ENCODE assay signal across 1 cellular context in the genomic region with DNA sequence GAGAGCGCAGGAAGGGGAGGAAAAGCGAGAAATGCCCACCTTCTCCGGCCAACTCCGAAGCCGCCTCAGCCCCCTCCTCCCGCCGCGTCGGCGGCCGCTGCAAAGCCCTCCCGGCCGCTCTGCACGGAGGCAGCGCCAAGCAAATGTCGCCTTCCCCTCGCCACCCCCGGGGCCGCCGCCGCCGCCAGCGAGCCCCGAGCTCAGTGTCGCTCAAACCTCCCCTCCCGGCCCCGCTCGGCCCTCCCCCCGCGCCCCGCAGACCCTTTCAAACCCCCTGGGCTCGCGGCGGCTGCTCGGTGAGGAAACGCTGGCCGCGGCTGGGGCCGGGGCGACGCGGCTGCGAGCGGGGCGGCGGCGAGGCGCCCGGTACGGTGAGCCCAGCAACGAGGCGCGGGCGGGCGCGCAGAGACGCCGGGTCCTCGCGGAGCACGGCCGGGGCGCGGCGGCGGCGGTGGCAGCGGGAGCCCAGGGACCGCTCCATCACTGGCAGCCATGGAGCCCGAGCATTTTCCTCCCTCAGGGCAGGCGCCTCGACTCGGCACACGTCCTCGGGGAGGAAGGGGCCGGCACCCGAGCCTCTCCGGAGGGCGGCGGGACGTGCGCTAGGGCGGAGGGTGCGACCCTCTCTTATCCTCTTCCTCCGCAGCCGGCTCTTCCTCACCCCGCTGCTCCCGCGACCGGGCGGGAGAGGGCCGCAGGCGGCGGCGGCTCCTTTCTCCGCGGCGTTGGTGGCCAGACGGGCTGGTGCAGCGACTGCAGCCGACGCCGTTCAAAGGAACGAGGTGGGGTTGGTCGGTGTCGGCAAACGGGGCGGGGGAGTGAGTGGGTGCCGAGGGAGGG.
TF ChIP-seq lines count a peak whose summit lies in the region.

No MANE protein-coding gene starts in this region.

TF ChIP-seq in GM23338, 12 proteins besides CTCF, POLR2A, EP300 and RAD21 (continued from another document):
- TF ChIP-seq, protein P1, sequence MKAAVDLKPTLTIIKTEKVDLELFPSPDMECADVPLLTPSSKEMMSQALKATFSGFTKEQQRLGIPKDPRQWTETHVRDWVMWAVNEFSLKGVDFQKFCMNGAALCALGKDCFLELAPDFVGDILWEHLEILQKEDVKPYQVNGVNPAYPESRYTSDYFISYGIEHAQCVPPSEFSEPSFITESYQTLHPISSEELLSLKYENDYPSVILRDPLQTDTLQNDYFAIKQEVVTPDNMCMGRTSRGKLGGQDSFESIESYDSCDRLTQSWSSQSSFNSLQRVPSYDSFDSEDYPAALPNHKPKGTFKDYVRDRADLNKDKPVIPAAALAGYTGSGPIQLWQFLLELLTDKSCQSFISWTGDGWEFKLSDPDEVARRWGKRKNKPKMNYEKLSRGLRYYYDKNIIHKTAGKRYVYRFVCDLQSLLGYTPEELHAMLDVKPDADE (IDR thresholded peaks at IDR 0.05): no peak
- no peak for TF ChIP-seq EZH2phosphoT487 (IDR thresholded peaks at IDR 0.05; ENCODE audit: unreplicated experiment)
- TF ChIP-seq NANOG (IDR thresholded peaks at IDR 0.05; ENCODE audit: borderline replicate concordance): no peak
- TF ChIP-seq JUNB (IDR thresholded peaks at IDR 0.05; ENCODE audit: unreplicated experiment): no peak
- no peak for TF ChIP-seq EZH2 (IDR thresholded peaks at IDR 0.05; ENCODE audit: low read depth, unreplicated experiment)
- TF ChIP-seq ZNF114 (CRISPR knock-in tag; IDR thresholded peaks at IDR 0.05): no peak
- no peak for TF ChIP-seq ZNF331 (CRISPR knock-in tag; IDR thresholded peaks at IDR 0.05; ENCODE audit: low read depth)
- TF ChIP-seq CREB1 (CRISPR knock-in tag; IDR thresholded peaks at IDR 0.05; ENCODE audit: low read depth): no peak
- TF ChIP-seq, protein P2, sequence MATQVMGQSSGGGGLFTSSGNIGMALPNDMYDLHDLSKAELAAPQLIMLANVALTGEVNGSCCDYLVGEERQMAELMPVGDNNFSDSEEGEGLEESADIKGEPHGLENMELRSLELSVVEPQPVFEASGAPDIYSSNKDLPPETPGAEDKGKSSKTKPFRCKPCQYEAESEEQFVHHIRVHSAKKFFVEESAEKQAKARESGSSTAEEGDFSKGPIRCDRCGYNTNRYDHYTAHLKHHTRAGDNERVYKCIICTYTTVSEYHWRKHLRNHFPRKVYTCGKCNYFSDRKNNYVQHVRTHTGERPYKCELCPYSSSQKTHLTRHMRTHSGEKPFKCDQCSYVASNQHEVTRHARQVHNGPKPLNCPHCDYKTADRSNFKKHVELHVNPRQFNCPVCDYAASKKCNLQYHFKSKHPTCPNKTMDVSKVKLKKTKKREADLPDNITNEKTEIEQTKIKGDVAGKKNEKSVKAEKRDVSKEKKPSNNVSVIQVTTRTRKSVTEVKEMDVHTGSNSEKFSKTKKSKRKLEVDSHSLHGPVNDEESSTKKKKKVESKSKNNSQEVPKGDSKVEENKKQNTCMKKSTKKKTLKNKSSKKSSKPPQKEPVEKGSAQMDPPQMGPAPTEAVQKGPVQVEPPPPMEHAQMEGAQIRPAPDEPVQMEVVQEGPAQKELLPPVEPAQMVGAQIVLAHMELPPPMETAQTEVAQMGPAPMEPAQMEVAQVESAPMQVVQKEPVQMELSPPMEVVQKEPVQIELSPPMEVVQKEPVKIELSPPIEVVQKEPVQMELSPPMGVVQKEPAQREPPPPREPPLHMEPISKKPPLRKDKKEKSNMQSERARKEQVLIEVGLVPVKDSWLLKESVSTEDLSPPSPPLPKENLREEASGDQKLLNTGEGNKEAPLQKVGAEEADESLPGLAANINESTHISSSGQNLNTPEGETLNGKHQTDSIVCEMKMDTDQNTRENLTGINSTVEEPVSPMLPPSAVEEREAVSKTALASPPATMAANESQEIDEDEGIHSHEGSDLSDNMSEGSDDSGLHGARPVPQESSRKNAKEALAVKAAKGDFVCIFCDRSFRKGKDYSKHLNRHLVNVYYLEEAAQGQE (IDR thresholded peaks at IDR 0.05; ENCODE audit: unreplicated experiment): no peak
- TF ChIP-seq POLR2AphosphoS5 (IDR thresholded peaks at IDR 0.05; ENCODE audit: low read depth): no peak
TF ChIP-seq in GM23338: peak in this region for 0.
